1 cellular context compared by ENCODE assay signal in the genomic region with DNA sequence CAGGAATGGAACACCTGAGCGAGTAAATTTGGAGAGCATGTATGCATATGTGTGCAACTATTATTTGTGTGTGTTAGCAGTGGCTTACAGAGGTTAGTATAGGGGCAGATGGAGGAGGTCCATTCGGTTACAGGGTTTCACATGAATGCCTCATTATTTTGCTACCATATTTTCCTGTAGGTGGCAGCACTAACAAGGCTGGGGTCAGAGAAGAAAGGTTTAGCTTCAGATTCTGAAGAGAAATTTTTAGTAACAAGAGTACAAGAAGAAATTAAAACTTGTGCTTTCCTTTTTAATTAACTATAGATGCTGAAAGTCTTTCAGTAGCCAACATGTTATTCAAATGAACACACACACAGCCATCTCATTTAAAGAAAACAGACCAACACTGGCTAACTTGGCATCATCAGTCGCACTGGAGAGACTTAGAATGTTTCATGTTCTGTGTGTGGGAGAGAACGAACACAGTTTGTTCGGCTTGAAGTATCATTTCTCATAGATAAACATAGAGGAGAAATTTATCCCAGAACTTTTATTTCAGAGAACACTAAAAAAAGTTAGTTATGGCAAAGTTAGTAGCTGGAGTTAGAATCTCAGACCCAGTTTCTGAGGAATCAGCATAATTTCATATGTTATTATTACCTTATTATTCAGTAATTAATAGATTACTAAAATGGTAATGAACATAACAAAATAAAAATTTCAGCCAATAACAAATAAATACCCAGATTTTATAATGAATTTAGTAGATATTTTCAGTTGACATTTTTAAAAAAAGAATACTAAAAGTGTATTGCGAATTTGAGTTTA.
TF ChIP-seq lines count a peak whose summit lies in the region.

No MANE protein-coding gene starts in this region.

TF ChIP-seq in WTC11, 78 proteins besides CTCF, POLR2A, EP300 and RAD21 (continued from another document):
- TF ChIP-seq, protein P1, sequence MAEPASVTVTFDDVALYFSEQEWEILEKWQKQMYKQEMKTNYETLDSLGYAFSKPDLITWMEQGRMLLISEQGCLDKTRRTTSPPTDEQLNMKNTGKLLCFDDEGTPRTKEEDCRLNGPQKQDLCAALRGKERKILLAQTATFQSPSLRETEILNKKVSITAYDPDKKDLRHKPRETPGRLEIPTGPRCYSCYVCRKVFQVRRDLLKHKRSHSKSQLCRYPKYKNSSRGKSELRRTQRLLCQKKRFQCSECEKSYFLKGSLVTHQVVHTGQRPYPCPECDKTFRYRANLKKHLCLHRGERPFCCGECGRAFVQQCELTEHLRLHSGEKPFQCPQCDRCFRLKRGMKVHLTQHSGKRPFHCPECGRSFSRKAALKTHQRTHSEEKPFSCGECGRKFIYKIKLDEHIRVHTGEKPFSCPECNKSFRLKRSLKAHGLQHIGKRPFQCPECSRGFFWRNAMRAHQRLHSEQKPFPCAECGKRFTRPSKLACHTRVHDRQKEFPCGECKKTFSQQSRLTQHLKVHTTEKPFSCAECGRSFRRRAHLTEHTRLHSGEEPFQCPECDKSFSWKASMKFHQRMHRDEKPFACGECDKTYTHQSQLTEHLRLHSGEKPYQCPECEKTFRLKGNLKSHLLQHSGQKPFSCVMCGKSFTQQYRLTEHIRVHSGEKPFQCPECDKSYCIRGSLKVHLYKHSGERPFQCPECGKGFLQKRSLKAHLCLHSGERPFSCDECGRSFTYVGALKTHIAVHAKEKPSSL (CRISPR knock-in tag; conservative IDR thresholded peaks at IDR 0.05): no peak
- no peak for TF ChIP-seq OVOL2 (CRISPR knock-in tag; IDR thresholded peaks at IDR 0.05; ENCODE audit: borderline replicate concordance)
- TF ChIP-seq PRRX2 (CRISPR knock-in tag; IDR thresholded peaks at IDR 0.05): no peak
- TF ChIP-seq ATF1 (CRISPR knock-in tag; IDR thresholded peaks at IDR 0.05): no peak
- TF ChIP-seq NR1H2 (CRISPR knock-in tag; IDR thresholded peaks at IDR 0.05): no peak
